Comparison of ENCODE assay signal across 8 cellular contexts in the genomic region with DNA sequence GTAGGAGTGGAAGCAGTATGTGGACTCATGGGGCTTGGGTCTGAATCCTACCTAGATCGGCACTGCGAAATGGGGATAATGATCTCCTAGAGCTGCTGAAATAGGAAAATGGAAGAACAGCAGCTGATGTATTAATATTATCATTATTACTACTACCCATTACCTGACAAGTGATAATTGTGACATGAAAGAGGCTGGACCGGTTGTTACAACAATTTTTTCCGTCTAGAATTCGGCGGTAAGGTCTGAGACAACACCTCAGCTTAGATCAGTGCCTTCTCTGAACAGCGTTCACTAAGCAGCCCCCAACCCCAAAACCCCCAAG. TPM values are rescaled to one million over a fixed set of nuclear protein-coding genes. Genes with fewer than 3 reads are reported as not detected.
DNase-seq lines count a peak whose midpoint lies in the region; FAIRE-seq and TF ChIP-seq lines count a peak whose summit lies in the region.
"Not testable (repeated sequence)": the region's sequence is repeated elsewhere in the genome, so short reads cannot be mapped to it uniquely, and the experiment has no call there.

No MANE protein-coding gene starts in this region.

- peak overlapping the region; percentile 52 to 63 for H3K4me3 ChIP-seq in CD4-positive, alpha-beta memory T cell (ENCODE audit: low read length in 2 of 2)
- H3K4me3 ChIP-seq in kidney (ENCODE audit: low read length in 2 of 2): peak overlapping the region; percentile 48 to 85
- H3K4me3 ChIP-seq in neuron (ENCODE audit: low read length): peak overlapping the region; percentile 87
- peak overlapping the region; percentile 88 for H3K4me3 ChIP-seq in suprapubic skin

- FAIRE-seq in kidney (lab: Jason Lieb, UNC): not testable (repeated sequence)

- POLR2A ChIA-PET in CD4-positive, alpha-beta memory T cell (lab: Charles Lee; ENCODE audit: partially characterized antibody): interaction anchor here (1.0 to 2.0 kb wide), 3 partner anchors 40 to 675 kb away, joined by 3 to 14 read pairs (median 3); no protein-coding TSS in a partner anchor
- POLR2A ChIA-PET in RWPE1 (lab: Yijun Ruan, JAX; ENCODE audit: low non-redundant PET): not testable (repeated sequence)

- H3K27ac Mint-ChIP-seq in CD4-positive, alpha-beta memory T cell: peak overlapping the region; percentile 88 to 98 (median 96)
- H3K27ac Mint-ChIP-seq in activated naive CD8-positive, alpha-beta T cell: peak overlapping the region; percentile 76
- H3K27ac Mint-ChIP-seq in endothelial cell (ENCODE audit: unreplicated experiment): peak overlapping the region; percentile 15

- not testable (repeated sequence) for H3K27me3 Mint-ChIP-seq in CD4-positive, alpha-beta memory T cell; activated naive CD8-positive, alpha-beta T cell; endothelial cell (ENCODE audit: unreplicated experiment)

- TF ChIP-seq CTCF in RWPE1 (conservative IDR thresholded peaks at IDR 0.05; ENCODE audit: low read depth); endothelial cell (IDR thresholded peaks at IDR 0.05; ENCODE audit: unreplicated experiment); kidney (IDR thresholded peaks at IDR 0.05; ENCODE audit: borderline replicate concordance, extremely low read depth, insufficient read depth); suprapubic skin (IDR thresholded peaks at IDR 0.05): not testable (repeated sequence)

- not testable (repeated sequence) for H3K9me3 Mint-ChIP-seq in CD4-positive, alpha-beta memory T cell; activated naive CD8-positive, alpha-beta T cell (ENCODE audit: low read depth); endothelial cell (ENCODE audit: unreplicated experiment)

- not testable (repeated sequence) for H3K36me3 ChIP-seq in CD4-positive, alpha-beta memory T cell (ENCODE audit: insufficient read depth, low read length); kidney (ENCODE audit: control insufficient read depth in 1 of 2, insufficient read depth in 2 of 2, low read length in 2 of 2); neuron (ENCODE audit: insufficient read depth, low read length); suprapubic skin

- not testable (repeated sequence) for H3K27me3 ChIP-seq in CD4-positive, alpha-beta memory T cell (ENCODE audit: insufficient read depth, low read length); neuron (ENCODE audit: insufficient read depth, low read length); suprapubic skin

- not testable (repeated sequence) for TF ChIP-seq POLR2A in suprapubic skin (IDR thresholded peaks at IDR 0.05)

- 0% methylated on average over 7 of the region's 7 CpGs for WGBS in suprapubic skin

- H3K9me3 ChIP-seq in CD4-positive, alpha-beta memory T cell (ENCODE audit: control insufficient read depth in 1 of 2, low read length in 2 of 2); kidney (ENCODE audit: control insufficient read depth in 1 of 2, low read length in 2 of 2); neuron (ENCODE audit: low read length); suprapubic skin: not testable (repeated sequence)

- H3K9ac ChIP-seq in kidney (ENCODE audit: low read length in 2 of 2): peak overlapping the region in 1 of 2 donors; percentile 71

- H3K4me1 Mint-ChIP-seq in CD4-positive, alpha-beta memory T cell: peaks cover 13 to 32% (median 17%) of the 10 kb centered on the region in 4 donors
- peaks cover 15% of the 10 kb centered on the region for H3K4me1 Mint-ChIP-seq in activated naive CD8-positive, alpha-beta T cell (ENCODE audit: low read depth)
- peaks cover 13% of the 10 kb centered on the region for H3K4me1 Mint-ChIP-seq in endothelial cell (ENCODE audit: unreplicated experiment)

- H3K36me3 Mint-ChIP-seq in CD4-positive, alpha-beta memory T cell; activated naive CD8-positive, alpha-beta T cell; endothelial cell (ENCODE audit: low read depth, unreplicated experiment): not testable (repeated sequence)

- CTCF ChIA-PET in CD4-positive, alpha-beta memory T cell (lab: Charles Lee; ENCODE audit: partially characterized antibody); RWPE1 (lab: Yijun Ruan, JAX): not testable (repeated sequence)

- peak overlapping the region; percentile 85 for H3K27ac ChIP-seq in CD4-positive, alpha-beta memory T cell (ENCODE audit: low read depth, low read length)
- peak overlapping the region; percentile 86 for H3K27ac ChIP-seq in RWPE1
- peak overlapping the region; percentile 93 to 94 for H3K27ac ChIP-seq in kidney (ENCODE audit: low read depth in 2 of 2, low read length in 2 of 2)
- H3K27ac ChIP-seq in suprapubic skin: peak overlapping the region; percentile 95

- H2AFZ ChIP-seq in neuron (ENCODE audit: low read depth, low read length): peak overlapping the region; percentile 98

- H3K4me3 Mint-ChIP-seq in CD4-positive, alpha-beta memory T cell: peak overlapping the region; percentile 90 to 98 (median 93)
- peak overlapping the region; percentile 89 for H3K4me3 Mint-ChIP-seq in activated naive CD8-positive, alpha-beta T cell
- H3K4me3 Mint-ChIP-seq in endothelial cell (ENCODE audit: unreplicated experiment): peak overlapping the region; percentile 93

- peaks cover 17% of the 10 kb centered on the region for H3K4me1 ChIP-seq in CD4-positive, alpha-beta memory T cell (ENCODE audit: insufficient read depth, low read length)
- H3K4me1 ChIP-seq in kidney (ENCODE audit: control insufficient read depth in 1 of 2, insufficient read depth in 1 of 2, low read depth in 1 of 2, low read length in 2 of 2); neuron (ENCODE audit: insufficient read depth, low read length): not testable (repeated sequence)
- H3K4me1 ChIP-seq in suprapubic skin: peaks cover 33% of the 10 kb centered on the region

- not testable (repeated sequence) for DNase-seq in CD4-positive, alpha-beta memory T cell; RWPE1 (ENCODE audit: low spot score); endothelial cell (ENCODE audit: low spot score); kidney; suprapubic skin (ENCODE audit: low spot score in 2 of 2)
- DNase-seq in HT1080 (ENCODE audit: low read depth): peak; percentile 32

- intact Hi-C loops in CD4-positive, alpha-beta memory T cell (cut with micrococcal nuclease): loop anchor here (5.0 kb wide), 1 partner anchor 48 kb away; no protein-coding TSS in a partner anchor
- intact Hi-C loops in kidney (cut with DNase I): not testable (repeated sequence)

- not testable (repeated sequence) for TF ChIP-seq EP300 in suprapubic skin (IDR thresholded peaks at IDR 0.05)

RNA-seq across cellular contexts. Expression of a gene that starts 0.5 kb away (rescaled TPM):
- 10 to 100 TPM; 83.9 to 86.7 TPM for total RNA-seq in CD4-positive, alpha-beta memory T cell
- 10 to 100 TPM; 11.1 to 37.2 TPM for polyA plus RNA-seq in CD4-positive, alpha-beta memory T cell
- total RNA-seq in HT1080 (2014; rRNA removed; shearing (Covaris generic)): 32.4 and 42.1 TPM in 2 replicates
- polyA plus RNA-seq in HT1080 (2015; cell fraction: cytosol; rRNA removed): 28.0 and 28.6 TPM in 2 replicates
- 46.4 and 49.2 TPM in 2 replicates for polyA plus RNA-seq in HT1080 (2015; cell fraction: nucleus; rRNA removed)
- total RNA-seq in endothelial cell (ENCODE audit: unreplicated experiment) (54.8 TPM), kidney (113 TPM), suprapubic skin (10 to 100 TPM; 37.8 to 81.0 (median 62.4) TPM)
- polyA plus RNA-seq in kidney (ENCODE audit: insufficient read depth, low read depth, low replicate concordance): 56.5 TPM

RNA-seq across cellular contexts. Expression of a gene that starts 37.0 kb away (rescaled TPM):
- 100 to 1,000 TPM; 143 to 149 TPM for total RNA-seq in CD4-positive, alpha-beta memory T cell
- polyA plus RNA-seq in CD4-positive, alpha-beta memory T cell: 1 to 10 TPM in 1 of 2 donors, not detected in 1; 9.1 TPM
- total RNA-seq in HT1080 (2014; rRNA removed; shearing (Covaris generic)): 16.3 and 17.8 TPM in 2 replicates
- polyA plus RNA-seq in HT1080 (2015; cell fraction: cytosol; rRNA removed): 22.2 and 25.2 TPM in 2 replicates
- polyA plus RNA-seq in HT1080 (2015; cell fraction: nucleus; rRNA removed): 127 and 134 TPM in 2 replicates
- 103 TPM for total RNA-seq in endothelial cell (ENCODE audit: unreplicated experiment)
- total RNA-seq in kidney: 79.3 TPM
- 26.7 TPM for polyA plus RNA-seq in kidney (ENCODE audit: insufficient read depth, low read depth, low replicate concordance)
- 100 to 1,000 TPM in 1 of 4 donors, 10 to 100 TPM in 3; 76.1 to 187 (median 78.8) TPM for total RNA-seq in suprapubic skin

Comparison
In these comparisons a context has a peak if more than half of its experiments do, and no peak if none do; other contexts are left out.
1. H3K27ac Mint-ChIP-seq: peak in every context shown above with its lines; median percentile 96 in CD4-positive, alpha-beta memory T cell; 76 in activated naive CD8-positive, alpha-beta T cell; 15 in endothelial cell.